ENCODE assay signal across 26 cellular contexts in genomic region chr3:183487046-183487445, GRCh38. TPM values are rescaled to one million over a fixed set of nuclear protein-coding genes. Genes with fewer than 3 reads are reported as not detected.
A peak's percentile ranks its signal among the peaks of the same experiment; 100 is the strongest.
DNase-seq lines count a peak whose midpoint lies in the region; TF ChIP-seq lines count a peak whose summit lies in the region.
"Had no signal": no experiment of that assay in that cellular context is flagged by ENCODE, and none has a peak within 500 bp of the region (broad histone marks: within the 10 kb centered on the region; RNA-seq: fewer than 3 reads in every experiment).

No MANE protein-coding gene starts in this region.

- TF ChIP-seq EP300 in esophagus muscularis mucosa (IDR thresholded peaks at IDR 0.05), result no peak

- H3K9me3 ChIP-seq in OCI-LY1 (ENCODE audit: low read length) (no peaks in the 10 kb centered on the region), esophagus muscularis mucosa (no peaks in the 10 kb centered on the region), skeletal muscle tissue (ENCODE audit: control insufficient read depth in 3 of 3, low read length in 3 of 3) (no peaks in the 10 kb centered on the region)
- H3K9me3 ChIP-seq: body of pancreas, esophagus squamous epithelium, heart left ventricle, SJCRH30, suprapubic skin, upper lobe of right lung had no signal

- H4K20me1 ChIP-seq in OCI-LY1 (ENCODE audit: insufficient read depth, low read length), result no peaks in the 10 kb centered on the region

- H3K27me3 ChIP-seq in OCI-LY1 (ENCODE audit: insufficient read depth, low read length) (no peaks in the 10 kb centered on the region), esophagus muscularis mucosa (no peaks in the 10 kb centered on the region), skeletal muscle tissue (ENCODE audit: control insufficient read depth in 3 of 3, insufficient read depth in 3 of 3, low read length in 3 of 3) (no peaks in the 10 kb centered on the region)
- H3K27me3 ChIP-seq: body of pancreas, foreskin keratinocyte, heart left ventricle, SJCRH30, suprapubic skin, upper lobe of right lung had no signal

- peak; percentile 35 for DNase-seq in activated CD8-positive, alpha-beta memory T cell treated with anti-CD3 and anti-CD28 coated beads for 24 hours
- DNase-seq in activated CD8-positive, alpha-beta memory T cell treated with anti-CD3 and anti-CD28 coated beads, Interleukin-2, amount 50 U/mL, for 4 hours, result no peak
- DNase-seq in esophagus muscularis mucosa (ENCODE audit: extremely low spot score) (peak; percentile 57), DMS114 treated with DMSO at 0.1 percent for 48 hours (lab: John Stamatoyannopoulos, UW; ENCODE audit: unreplicated experiment) (no peak), NK-92 (lab: John Stamatoyannopoulos, UW; ENCODE audit: unreplicated experiment) (no peak), NOMO-1 treated with dmso at 0.1 percent for 144 hours (lab: John Stamatoyannopoulos, UW; ENCODE audit: unreplicated experiment) (no peak)
- DNase-seq: activated CD4-positive, alpha-beta T cell treated with anti-CD3 and anti-CD28 coated beads, Interleukin-2, amount 10 ng/mL, durations not matched to agents 24 days and 14 days; activated naive CD4-positive, alpha-beta T cell treated with Interleukin-2 at 50 U/mL for 16 hours; body of pancreas; esophagus squamous epithelium; foreskin keratinocyte; GOT3; heart left ventricle; HFFc6; midbrain; naive B cell; NCI-H2029; NCI-H345; NCI-H748 treated with DMSO at 0.1 percent for 48 hours; SJCRH30; T1000; upper lobe of right lung had no signal

- peak overlapping the region; percentile 19 for H3K27ac ChIP-seq in OCI-LY1 (ENCODE audit: low read depth, low read length, poor library complexity, severe bottlenecking)
- H3K27ac ChIP-seq in esophagus muscularis mucosa (replicated peaks in 1 of 4), result no peak overlapping the region
- H3K27ac ChIP-seq in skeletal muscle tissue (ENCODE audit: low read depth, low read length), result peak overlapping the region; percentile 29
- H3K27ac ChIP-seq: body of pancreas, esophagus squamous epithelium, foreskin keratinocyte, heart left ventricle, SJCRH30, suprapubic skin, upper lobe of right lung, VCaP had no signal

- H2AFZ ChIP-seq in OCI-LY1 (ENCODE audit: low read length), result no peak overlapping the region

- intact Hi-C loops in esophagus muscularis mucosa (cut with DNase I), result no loop called here

- H3K36me3 ChIP-seq in OCI-LY1 (ENCODE audit: insufficient read depth, low read length) (peaks cover 46% of the 10 kb centered on the region), esophagus muscularis mucosa (no peaks in the 10 kb centered on the region), skeletal muscle tissue (ENCODE audit: control insufficient read depth in 3 of 3, insufficient read depth in 3 of 3, low read length in 3 of 3) (no peaks in the 10 kb centered on the region)
- H3K36me3 ChIP-seq: esophagus squamous epithelium, SJCRH30, suprapubic skin, upper lobe of right lung had no signal

- H3F3A ChIP-seq in OCI-LY1 (ENCODE audit: insufficient read depth, low read length), result no peaks in the 10 kb centered on the region

- no peaks in the 10 kb centered on the region for H3K9me2 ChIP-seq in OCI-LY1 (ENCODE audit: low read depth, low read length)

- H3K4me3 ChIP-seq in OCI-LY1 (ENCODE audit: low read depth, low read length, poor library complexity, severe bottlenecking) (no peak overlapping the region), esophagus muscularis mucosa (no peak overlapping the region), skeletal muscle tissue (ENCODE audit: low read length in 3 of 3) (no peak overlapping the region)
- H3K4me3 ChIP-seq: body of pancreas, esophagus squamous epithelium, heart left ventricle, SJCRH30, suprapubic skin, upper lobe of right lung had no signal

- no peak overlapping the region for H3K9ac ChIP-seq in OCI-LY1 (ENCODE audit: low read length)
- H3K9ac ChIP-seq in skeletal muscle tissue (ENCODE audit: low read depth in 1 of 3, low read length in 3 of 3), result peak overlapping the region in 1 of 3 donors; percentile 6

- peaks cover 52% of the 10 kb centered on the region for H3K4me1 ChIP-seq in OCI-LY1 (ENCODE audit: insufficient read depth, low read length, severe bottlenecking)
- H3K4me1 ChIP-seq in esophagus muscularis mucosa, result peaks cover 0 to 3% (median 0%) of the 10 kb centered on the region in 4 donors
- H3K4me1 ChIP-seq in skeletal muscle tissue (ENCODE audit: control insufficient read depth in 3 of 3, insufficient read depth in 3 of 3, low read length in 3 of 3), result peaks cover 30 to 55% (median 44%) of the 10 kb centered on the region in 3 donors
- H3K4me1 ChIP-seq: body of pancreas, SJCRH30, suprapubic skin had no signal

- no peak for TF ChIP-seq POLR2A in esophagus muscularis mucosa (IDR thresholded peaks at IDR 0.05; ENCODE audit: low read depth)

- 71% methylated on average over 4 of the region's 5 CpGs for WGBS in esophagus muscularis mucosa

- no peaks in the 10 kb centered on the region for H3K79me2 ChIP-seq in OCI-LY1 (ENCODE audit: insufficient read depth, low read length)

- no peak overlapping the region for H3K4me2 ChIP-seq in OCI-LY1 (ENCODE audit: low read length)

- no peak for TF ChIP-seq CTCF in OCI-LY1 (IDR thresholded peaks at IDR 0.05; ENCODE audit: low read length)
- no peak for TF ChIP-seq CTCF in esophagus muscularis mucosa (IDR thresholded peaks at IDR 0.05)

RNA-seq across cellular contexts. Expression of gene MCF2L2, which starts 58.6 kb away (rescaled TPM):
- 1 to 10 TPM in 3 of 4 donors, under 1 TPM in 1; 0.99 to 3.3 (median 1.3) TPM for total RNA-seq in esophagus muscularis mucosa
- under 0.01 TPM for total RNA-seq in skeletal muscle tissue

Comparison
In these comparisons a context has a peak if more than half of its experiments do, and no peak if none do; other contexts are left out.
1. DNase-seq: peak in activated CD8-positive, alpha-beta memory T cell treated with anti-CD3 and anti-CD28 coated beads for 24 hours (single experiment) and esophagus muscularis mucosa (single experiment); none in activated CD8-positive, alpha-beta memory T cell treated with anti-CD3 and anti-CD28 coated beads, Interleukin-2, amount 50 U/mL, for 4 hours (single experiment), DMS114 treated with DMSO at 0.1 percent for 48 hours (single experiment), NK-92 (single experiment) and NOMO-1 treated with dmso at 0.1 percent for 144 hours (single experiment).
2. H3K27ac ChIP-seq: peak in OCI-LY1 (single experiment) and skeletal muscle tissue (single experiment); none in esophagus muscularis mucosa (0 of 4).